ENCODE assay signal across 1 cellular context in the genomic region with DNA sequence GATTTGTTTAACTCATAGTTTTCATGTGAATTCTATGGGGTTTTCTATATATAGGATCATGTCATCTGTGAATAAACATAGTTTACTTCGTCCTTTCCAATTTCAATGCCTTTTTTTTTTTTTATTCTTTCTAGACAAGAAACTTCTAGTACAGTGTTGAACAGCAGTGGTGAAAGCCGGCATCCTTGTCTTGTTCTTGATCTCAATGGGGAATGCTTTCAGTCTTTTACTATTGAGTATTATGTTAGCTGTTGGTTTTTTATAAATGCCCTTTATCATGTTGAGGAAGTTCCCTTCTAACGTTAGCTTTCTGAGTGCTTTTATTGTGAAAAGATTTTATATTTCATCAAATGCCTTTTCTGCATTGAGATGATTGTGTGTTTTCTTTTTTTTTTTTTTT.
TF ChIP-seq lines count a peak whose summit lies in the region.

No MANE protein-coding gene starts in this region.

TF ChIP-seq in GM23338, 12 proteins besides CTCF, POLR2A, EP300 and RAD21 (continued from another document):
- TF ChIP-seq ZNF462 (CRISPR knock-in tag; IDR thresholded peaks at IDR 0.05) (no peak), NANOG (IDR thresholded peaks at IDR 0.05; ENCODE audit: borderline replicate concordance) (no peak), EZH2 (IDR thresholded peaks at IDR 0.05; ENCODE audit: low read depth, unreplicated experiment) (no peak), STAT1 (IDR thresholded peaks at IDR 0.05; ENCODE audit: unreplicated experiment) (no peak), JUNB (IDR thresholded peaks at IDR 0.05; ENCODE audit: unreplicated experiment) (no peak), ZNF331 (CRISPR knock-in tag; IDR thresholded peaks at IDR 0.05; ENCODE audit: low read depth) (no peak)
- TF ChIP-seq, protein P1, sequence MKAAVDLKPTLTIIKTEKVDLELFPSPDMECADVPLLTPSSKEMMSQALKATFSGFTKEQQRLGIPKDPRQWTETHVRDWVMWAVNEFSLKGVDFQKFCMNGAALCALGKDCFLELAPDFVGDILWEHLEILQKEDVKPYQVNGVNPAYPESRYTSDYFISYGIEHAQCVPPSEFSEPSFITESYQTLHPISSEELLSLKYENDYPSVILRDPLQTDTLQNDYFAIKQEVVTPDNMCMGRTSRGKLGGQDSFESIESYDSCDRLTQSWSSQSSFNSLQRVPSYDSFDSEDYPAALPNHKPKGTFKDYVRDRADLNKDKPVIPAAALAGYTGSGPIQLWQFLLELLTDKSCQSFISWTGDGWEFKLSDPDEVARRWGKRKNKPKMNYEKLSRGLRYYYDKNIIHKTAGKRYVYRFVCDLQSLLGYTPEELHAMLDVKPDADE (IDR thresholded peaks at IDR 0.05) = no peak
